In the genomic region with DNA sequence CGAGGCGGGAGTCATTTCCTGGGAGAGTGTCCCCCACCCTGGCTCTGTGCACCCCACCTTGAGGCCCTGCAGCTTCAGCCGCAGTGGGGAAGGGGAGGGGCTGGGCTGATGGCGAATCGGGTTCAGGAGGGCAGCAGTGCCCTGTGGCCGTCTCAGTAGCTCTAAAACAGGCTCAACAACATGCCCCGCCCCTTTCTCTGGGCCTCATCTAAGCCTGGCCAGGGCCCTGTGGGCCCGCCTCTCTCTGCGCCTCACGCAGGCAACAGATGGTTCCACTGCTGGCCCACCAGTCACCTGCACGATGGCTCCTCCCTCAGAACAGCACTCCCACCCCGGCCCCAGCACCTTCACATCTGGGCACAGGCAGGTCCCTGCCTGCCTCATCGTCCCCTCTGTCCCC, we compare ENCODE assay signal across 25 cellular contexts. TPM values are rescaled to one million over a fixed set of nuclear protein-coding genes. Genes with fewer than 3 reads are reported as not detected.
DNase-seq lines count a peak whose midpoint lies in the region; ATAC-seq and TF ChIP-seq lines count a peak whose summit lies in the region.
"Had no signal": no experiment of that assay in that cellular context is flagged by ENCODE, and none has a peak within 500 bp of the region (broad histone marks: within the 10 kb centered on the region; RNA-seq: fewer than 3 reads in every experiment).

No MANE protein-coding gene starts in this region.

- H3K36me3 ChIP-seq in PC-3 (ENCODE audit: low read depth, low read length), result no peaks in the 10 kb centered on the region
- H3K36me3 ChIP-seq: BE2C, spleen, upper lobe of left lung had no signal

- H3K4me1 ChIP-seq in H9 (ENCODE audit: insufficient read depth, low read length), result no peaks in the 10 kb centered on the region
- H3K4me1 ChIP-seq in PC-3 (ENCODE audit: insufficient read depth, low read length), result peaks cover 10% of the 10 kb centered on the region; the same call in 1 of the 2 replicates
- H3K4me1 ChIP-seq in right cardiac atrium (ENCODE audit: control insufficient read depth, insufficient read depth, low read length), result no peaks in the 10 kb centered on the region
- H3K4me1 ChIP-seq: BE2C had no signal

- H3K27ac ChIP-seq in H9 (ENCODE audit: insufficient read length, low read depth, low read length) (no peak overlapping the region), PC-3 (ENCODE audit: low read length) (peak overlapping the region; percentile 42), right cardiac atrium (ENCODE audit: low read length) (no peak overlapping the region)
- H3K27ac ChIP-seq: epithelial cell of prostate, spleen, upper lobe of left lung had no signal

- no peak overlapping the region for H4K91ac ChIP-seq in H9 (ENCODE audit: insufficient read length, low read depth, low read length)

- H3K4me1 Mint-ChIP-seq in H9 (peaks cover 0 to 9% of the 10 kb centered on the region in 2 experiments; a peak in 3 of 4 replicates), nephron (peaks cover 16% of the 10 kb centered on the region)
- peaks cover 5% of the 10 kb centered on the region for H3K4me1 Mint-ChIP-seq in activated naive CD8-positive, alpha-beta T cell treated with anti-CD3 and anti-CD28 coated beads, Interleukin-2, amount 50 U/mL, for 24 hours

- H2BK20ac ChIP-seq in H9 (ENCODE audit: low read depth, low read length, poor library complexity, severe bottlenecking), result no peak overlapping the region

- H3K23ac ChIP-seq in H9 (ENCODE audit: insufficient read length, low read depth, low read length), result no peak overlapping the region

- H3T11ph ChIP-seq in H9 (ENCODE audit: low read length), result no peak overlapping the region

- H2BK12ac ChIP-seq in H9 (ENCODE audit: insufficient read length, low read depth, low read length), result no peak overlapping the region

- no peaks in the 10 kb centered on the region for H3F3A ChIP-seq in PC-3 (ENCODE audit: low read length, unreplicated experiment)

- H3K36me3 Mint-ChIP-seq in H9 (ENCODE audit: insufficient read depth in 1 of 3, low read depth in 3 of 3), result peaks cover 0 to 9% (median 8%) of the 10 kb centered on the region in 3 experiments; a peak in 5 of 7 replicates
- peaks cover 9% of the 10 kb centered on the region for H3K36me3 Mint-ChIP-seq in nephron (ENCODE audit: low read depth)
- no peaks in the 10 kb centered on the region for H3K36me3 Mint-ChIP-seq in activated naive CD8-positive, alpha-beta T cell treated with anti-CD3 and anti-CD28 coated beads, Interleukin-2, amount 50 U/mL, for 24 hours (ENCODE audit: low read depth)

- H3K27ac Mint-ChIP-seq in H9, result no peak overlapping the region
- H3K27ac Mint-ChIP-seq in nephron, result peak overlapping the region; percentile 62 to 77 (median 71)
- H3K27ac Mint-ChIP-seq in activated naive CD8-positive, alpha-beta T cell treated with anti-CD3 and anti-CD28 coated beads, Interleukin-2, amount 50 U/mL, for 24 hours, result no peak overlapping the region
- H3K27ac Mint-ChIP-seq: natural killer cell had no signal

- no peak overlapping the region for H2BK120ac ChIP-seq in H9 (ENCODE audit: low read depth, low read length, poor library complexity, severe bottlenecking)

- no peaks in the 10 kb centered on the region for H3K79me1 ChIP-seq in H9 (ENCODE audit: insufficient read depth, low read depth, low read length, poor library complexity, severe bottlenecking)

- H2AFZ ChIP-seq in H9 (ENCODE audit: low read length) (no peak overlapping the region), PC-3 (ENCODE audit: low read length) (no peak overlapping the region)

- no peak overlapping the region for H4K8ac ChIP-seq in H9 (replicated peaks; ENCODE audit: insufficient read length, low read depth, low read length)

- H3K4me3 ChIP-seq in PC-3 (ENCODE audit: low read length) (no peak overlapping the region), right cardiac atrium (ENCODE audit: low read length) (no peak overlapping the region)
- H3K4me3 ChIP-seq: spleen, upper lobe of left lung had no signal

- intact Hi-C loops in PC-3 (cut with micrococcal nuclease), result no loop called here
- intact Hi-C loops in right cardiac atrium (cut with DNase I), result no loop called here

- H3K9me3 ChIP-seq in H9 (ENCODE audit: control insufficient read depth, low read depth, low read length) (no peaks in the 10 kb centered on the region), PC-3 (ENCODE audit: low read length) (no peaks in the 10 kb centered on the region), right cardiac atrium (ENCODE audit: control insufficient read depth, low read length) (no peaks in the 10 kb centered on the region)
- H3K9me3 ChIP-seq: BE2C had no signal

- H3K4me3 Mint-ChIP-seq in H9 (no peak overlapping the region), nephron (no peak overlapping the region)
- no peak overlapping the region for H3K4me3 Mint-ChIP-seq in activated naive CD8-positive, alpha-beta T cell treated with anti-CD3 and anti-CD28 coated beads, Interleukin-2, amount 50 U/mL, for 24 hours
- H3K4me3 Mint-ChIP-seq: natural killer cell had no signal

- no peak overlapping the region; the same call in 1 of the 2 replicates for H3K14ac ChIP-seq in H9 (ENCODE audit: insufficient read depth, low read length)

- WGBS in H9 (ENCODE audit: extremely low coverage, insufficient read length, low lambda C conversion rate), result no CpG with 5 or more reads among the region's 13 CpGs
- 75% methylated on average over 13 of the region's 13 CpGs for WGBS in right cardiac atrium

- no peak for TF ChIP-seq CTCF in H9 (conservative IDR thresholded peaks at IDR 0.05)
- no peak for TF ChIP-seq CTCF in PC-3 (conservative IDR thresholded peaks at IDR 0.05; ENCODE audit: low read depth, low read length)
- TF ChIP-seq CTCF in nephron (IDR thresholded peaks at IDR 0.05; ENCODE audit: unreplicated experiment in 3 of 3), result no peak

- no peak overlapping the region for H2BK15ac ChIP-seq in H9 (ENCODE audit: low read depth, low read length)

- no peaks in the 10 kb centered on the region for H3K79me2 ChIP-seq in H9 (ENCODE audit: insufficient read depth, low read length)
- H3K79me2 ChIP-seq in PC-3 (ENCODE audit: low read length), result no peaks in the 10 kb centered on the region

- H3K9ac ChIP-seq in H9 (ENCODE audit: extremely low read depth, insufficient read length, low read length), result no peak overlapping the region
- no peak overlapping the region for H3K9ac ChIP-seq in PC-3 (ENCODE audit: low read length)

- H3K9me3 Mint-ChIP-seq in H9 (peaks cover 6 to 19% of the 10 kb centered on the region in 2 experiments), nephron (peaks cover 7% of the 10 kb centered on the region)
- peaks cover 8% of the 10 kb centered on the region for H3K9me3 Mint-ChIP-seq in activated naive CD8-positive, alpha-beta T cell treated with anti-CD3 and anti-CD28 coated beads, Interleukin-2, amount 50 U/mL, for 24 hours

- H3K56ac ChIP-seq in H9 (ENCODE audit: insufficient read length, low read depth, low read length), result no peak overlapping the region

- POLR2A ChIA-PET in PC-3 (lab: Charles Lee; ENCODE audit: unreplicated experiment), result no interaction called here

- no peak overlapping the region for H3K18ac ChIP-seq in H9 (ENCODE audit: insufficient read length, low read depth, low read length)

- H2BK5ac ChIP-seq in H9 (ENCODE audit: insufficient read length, low read length), result no peak overlapping the region

- H3K4me2 ChIP-seq in H9 (ENCODE audit: insufficient read depth, insufficient read length, low read length) (no peak overlapping the region), PC-3 (ENCODE audit: low read length) (no peak overlapping the region)

- H3K27me3 Mint-ChIP-seq in H9 (ENCODE audit: low read depth) (peaks cover 19% of the 10 kb centered on the region), nephron (ENCODE audit: low read depth) (peaks cover 14% of the 10 kb centered on the region)
- peaks cover 16% of the 10 kb centered on the region for H3K27me3 Mint-ChIP-seq in activated naive CD8-positive, alpha-beta T cell treated with anti-CD3 and anti-CD28 coated beads, Interleukin-2, amount 50 U/mL, for 24 hours

- no peak overlapping the region for H3K4ac ChIP-seq in H9 (ENCODE audit: low read depth, low read length)

- CTCF ChIA-PET in PC-3 (lab: Charles Lee), result no interaction called here

- H4K20me1 ChIP-seq in H9 (ENCODE audit: control insufficient read depth, insufficient read depth, insufficient read length) (no peaks in the 10 kb centered on the region), PC-3 (ENCODE audit: low read length) (no peaks in the 10 kb centered on the region)

- ATAC-seq in PC-3 (no peak), right cardiac atrium (no peak), HG03025 (IDR thresholded peaks at IDR 0.05; ENCODE audit: low FRiP score, unreplicated experiment) (no peak)
- no peak for ATAC-seq in activated naive CD8-positive, alpha-beta T cell treated with anti-CD3 and anti-CD28 coated beads, Interleukin-2, amount 50 U/mL, for 24 hours
- ATAC-seq: HCT116 had no signal

- H3K23me2 ChIP-seq in H9 (ENCODE audit: insufficient read length, low read depth, low read length, poor library complexity, severe bottlenecking), result no peaks in the 10 kb centered on the region

- no peaks in the 10 kb centered on the region for H3K27me3 ChIP-seq in H9 (ENCODE audit: insufficient read depth, low read length)
- H3K27me3 ChIP-seq in PC-3 (ENCODE audit: low read length), result no peaks in the 10 kb centered on the region
- H3K27me3 ChIP-seq in right cardiac atrium (ENCODE audit: control insufficient read depth, insufficient read depth), result no peaks in the 10 kb centered on the region
- H3K27me3 ChIP-seq: upper lobe of left lung had no signal

- no TSS peak for BruUV-seq in PC-3 (replicated peaks; lab: Mats Ljungman, UMichigan)

- no peak overlapping the region for H4K5ac ChIP-seq in H9 (ENCODE audit: insufficient read length, low read depth, low read length)

- no peaks in the 10 kb centered on the region for H3K9me2 ChIP-seq in PC-3 (replicated peaks; ENCODE audit: low read length)

- no peak overlapping the region for H2AK5ac ChIP-seq in H9 (ENCODE audit: insufficient read length, low read length)

- peak; percentile 68 for DNase-seq in H9
- DNase-seq in PC-3, result no peak
- DNase-seq in right cardiac atrium, result peak in 2 of 3 donors; percentile 16 to 35
- no peak for DNase-seq in SHP77 treated with DMSO at 0.1 percent for 48 hours (lab: John Stamatoyannopoulos, UW)
- DNase-seq in activated naive CD8-positive, alpha-beta T cell treated with anti-CD3 and anti-CD28 coated beads, Interleukin-2, amount 50 U/mL, for 24 hours, result no peak
- DNase-seq in SK-N-DZ (ENCODE audit: low spot score), result no peak
- DNase-seq: ACHN; activated CD4-positive, alpha-beta T cell treated with anti-CD3 and anti-CD28 coated beads, Interleukin-2, amount 50 U/mL, for 48 hours; activated naive CD4-positive, alpha-beta T cell treated with Interleukin-2 at 50 U/mL for 16 hours; BE2C; DMS153; glutamatergic neuron; midbrain; natural killer cell; NCI-H1417; NCI-H2081; NCI-H446; spleen had no signal

RNA-seq across cellular contexts. Expression of a gene that starts 30.2 kb away (rescaled TPM):
- 1.1 and 2.5 TPM in 2 replicates for total RNA-seq in H9 (2021)
- not detected in 2 replicates for total RNA-seq in PC-3 (2014; rRNA removed)
- under 1 TPM in 3 of 4 donors, not detected in 1; 0.17 to 0.54 (median 0.38) TPM for total RNA-seq in right cardiac atrium
- polyA plus RNA-seq in right cardiac atrium, result 0.02 TPM
- 0.14 TPM in 1 of 2 replicates, not detected in the other for polyA plus RNA-seq in SK-N-DZ (2014; cell fraction: cytosol; rRNA removed)
- 0.03 TPM in 1 of 2 replicates, not detected in the other for polyA plus RNA-seq in SK-N-DZ (2014; cell fraction: nucleus; rRNA removed)
- total RNA-seq: natural killer cell, osteocyte had no signal

RNA-seq across cellular contexts. Expression of a gene that starts 38.0 kb away (rescaled TPM):
- 1.3 and 2.3 TPM in 2 replicates for total RNA-seq in H9 (2021)
- total RNA-seq in PC-3 (2014; rRNA removed), result not detected in 2 replicates
- total RNA-seq in right cardiac atrium, result not detected
- not detected for polyA plus RNA-seq in right cardiac atrium
- not detected in 2 replicates for polyA plus RNA-seq in SK-N-DZ (2014; cell fraction: cytosol; rRNA removed)
- polyA plus RNA-seq in SK-N-DZ (2014; cell fraction: nucleus; rRNA removed), result 0.19 and 0.37 TPM in 2 replicates
- total RNA-seq: liver, osteocyte had no signal
- polyA plus RNA-seq: liver had no signal

RNA-seq across cellular contexts. Expression of a gene that starts 58.3 kb away (rescaled TPM):
- 111 and 114 TPM in 2 replicates for total RNA-seq in H9 (2021)
- total RNA-seq in PC-3 (2014; rRNA removed), result 75.6 and 92.0 TPM in 2 replicates
- total RNA-seq in right cardiac atrium, result 10 to 100 TPM; 39.5 to 50.7 (median 41.7) TPM
- 36.9 TPM for polyA plus RNA-seq in right cardiac atrium
- 74.7 and 81.6 TPM in 2 replicates for polyA plus RNA-seq in SK-N-DZ (2014; cell fraction: cytosol; rRNA removed)
- polyA plus RNA-seq in SK-N-DZ (2014; cell fraction: nucleus; rRNA removed), result 550 and 600 TPM in 2 replicates

Comparison
In these comparisons a context has a peak if more than half of its experiments do, and no peak if none do; other contexts are left out.
1. DNase-seq: peak in H9 (single experiment) and right cardiac atrium (2 of 3); none in PC-3 (single experiment), SHP77 treated with DMSO at 0.1 percent for 48 hours (single experiment), activated naive CD8-positive, alpha-beta T cell treated with anti-CD3 and anti-CD28 coated beads, Interleukin-2, amount 50 U/mL, for 24 hours (single experiment) and SK-N-DZ (single experiment).
2. H3K27ac Mint-ChIP-seq: peak in nephron (3 of 3); none in H9 (0 of 3) and activated naive CD8-positive, alpha-beta T cell treated with anti-CD3 and anti-CD28 coated beads, Interleukin-2, amount 50 U/mL, for 24 hours (single experiment).